In the genomic region with DNA sequence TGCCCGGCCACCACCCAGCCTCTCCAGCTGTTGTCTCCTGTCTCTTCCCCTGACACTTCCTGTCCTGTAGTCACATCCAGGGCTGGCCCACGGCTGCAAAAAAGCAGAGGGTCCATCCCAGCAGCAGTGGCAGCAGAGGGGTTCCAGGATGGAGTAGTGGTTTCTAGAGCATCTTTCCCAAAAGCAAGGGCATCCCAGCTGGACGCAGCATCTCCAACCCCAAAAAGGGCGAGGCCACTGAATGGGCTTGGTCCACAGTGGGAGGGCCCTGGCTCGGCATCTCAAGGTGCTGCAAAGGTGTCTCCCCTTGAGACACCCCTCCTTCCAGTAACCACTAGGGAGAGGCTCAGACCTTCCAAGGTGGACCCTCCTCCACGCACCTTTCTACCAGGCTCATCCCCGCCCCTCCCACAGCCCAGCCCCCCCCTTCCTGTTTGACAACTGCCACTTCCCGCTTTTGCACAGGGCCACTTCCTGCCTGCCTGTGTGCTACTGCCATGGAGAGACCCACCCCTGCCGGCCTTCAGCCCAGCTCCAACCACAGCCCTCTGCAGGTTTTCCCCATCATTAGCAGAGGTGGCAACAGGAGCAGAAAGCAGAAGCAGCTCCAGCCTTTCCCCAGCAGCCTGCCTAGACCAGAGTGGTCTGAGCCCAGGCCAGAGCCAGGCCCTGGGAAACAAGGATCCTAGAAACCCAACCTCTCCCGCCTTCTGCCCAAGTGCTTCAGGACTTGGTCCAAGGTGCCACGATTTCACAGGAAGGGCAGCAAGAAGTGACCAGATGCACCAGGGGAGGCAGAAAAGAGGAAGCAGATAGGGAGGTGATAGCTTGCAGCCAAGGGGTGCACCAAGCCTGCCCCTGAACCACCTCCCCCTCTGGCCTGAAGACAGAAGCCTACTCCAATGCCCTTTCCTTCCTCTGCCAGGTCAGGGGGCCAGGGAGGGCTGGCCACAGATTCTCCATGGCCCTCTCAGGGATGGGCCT, we compare ENCODE assay signal across 1 cellular context.
TF ChIP-seq lines count a peak whose summit lies in the region.

No MANE protein-coding gene starts in this region.

TF ChIP-seq in SK-N-SH, 30 proteins besides CTCF, POLR2A, EP300 and RAD21:
- TF ChIP-seq, protein P1, sequence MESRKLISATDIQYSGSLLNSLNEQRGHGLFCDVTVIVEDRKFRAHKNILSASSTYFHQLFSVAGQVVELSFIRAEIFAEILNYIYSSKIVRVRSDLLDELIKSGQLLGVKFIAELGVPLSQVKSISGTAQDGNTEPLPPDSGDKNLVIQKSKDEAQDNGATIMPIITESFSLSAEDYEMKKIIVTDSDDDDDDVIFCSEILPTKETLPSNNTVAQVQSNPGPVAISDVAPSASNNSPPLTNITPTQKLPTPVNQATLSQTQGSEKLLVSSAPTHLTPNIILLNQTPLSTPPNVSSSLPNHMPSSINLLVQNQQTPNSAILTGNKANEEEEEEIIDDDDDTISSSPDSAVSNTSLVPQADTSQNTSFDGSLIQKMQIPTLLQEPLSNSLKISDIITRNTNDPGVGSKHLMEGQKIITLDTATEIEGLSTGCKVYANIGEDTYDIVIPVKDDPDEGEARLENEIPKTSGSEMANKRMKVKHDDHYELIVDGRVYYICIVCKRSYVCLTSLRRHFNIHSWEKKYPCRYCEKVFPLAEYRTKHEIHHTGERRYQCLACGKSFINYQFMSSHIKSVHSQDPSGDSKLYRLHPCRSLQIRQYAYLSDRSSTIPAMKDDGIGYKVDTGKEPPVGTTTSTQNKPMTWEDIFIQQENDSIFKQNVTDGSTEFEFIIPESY (IDR thresholded peaks at IDR 0.05; ENCODE audit: borderline replicate concordance, low read depth) = no peak
- TF ChIP-seq FOSL2 (IDR thresholded peaks at IDR 0.05; ENCODE audit: borderline replicate concordance, low read depth) (no peak), TAF1 (IDR thresholded peaks at IDR 0.05; ENCODE audit: borderline replicate concordance, low read depth, low read length) (no peak), MXI1 (IDR thresholded peaks at IDR 0.05; ENCODE audit: low read depth, low read length) (no peak), TEAD4 (IDR thresholded peaks at IDR 0.05; ENCODE audit: borderline replicate concordance, insufficient read depth) (no peak), SIN3A (IDR thresholded peaks at IDR 0.05; ENCODE audit: borderline replicate concordance, low read depth, low read length) (no peak), FOXM1 (IDR thresholded peaks at IDR 0.05; ENCODE audit: low read depth) (no peak), NRF1 (IDR thresholded peaks at IDR 0.05; ENCODE audit: low read depth, low read length) (no peak), YY1 (IDR thresholded peaks at IDR 0.05; ENCODE audit: low read depth) (no peak), RFX5 (IDR thresholded peaks at IDR 0.05; ENCODE audit: low read length) (no peak), POLR2AphosphoS5 (IDR thresholded peaks at IDR 0.05; ENCODE audit: low read depth, low read length) (no peak), EZH2phosphoT487 (IDR thresholded peaks at IDR 0.05; ENCODE audit: borderline replicate concordance, low read depth) (no peak), SMC3 (IDR thresholded peaks at IDR 0.05; ENCODE audit: low read depth, low read length) (no peak), FOXJ3 (CRISPR knock-in tag; IDR thresholded peaks at IDR 0.05) (no peak), MEF2A (IDR thresholded peaks at IDR 0.05; ENCODE audit: borderline replicate concordance, low read depth) (no peak), GABPA (IDR thresholded peaks at IDR 0.05; ENCODE audit: low read depth) (no peak)
- TF ChIP-seq, protein P2, sequence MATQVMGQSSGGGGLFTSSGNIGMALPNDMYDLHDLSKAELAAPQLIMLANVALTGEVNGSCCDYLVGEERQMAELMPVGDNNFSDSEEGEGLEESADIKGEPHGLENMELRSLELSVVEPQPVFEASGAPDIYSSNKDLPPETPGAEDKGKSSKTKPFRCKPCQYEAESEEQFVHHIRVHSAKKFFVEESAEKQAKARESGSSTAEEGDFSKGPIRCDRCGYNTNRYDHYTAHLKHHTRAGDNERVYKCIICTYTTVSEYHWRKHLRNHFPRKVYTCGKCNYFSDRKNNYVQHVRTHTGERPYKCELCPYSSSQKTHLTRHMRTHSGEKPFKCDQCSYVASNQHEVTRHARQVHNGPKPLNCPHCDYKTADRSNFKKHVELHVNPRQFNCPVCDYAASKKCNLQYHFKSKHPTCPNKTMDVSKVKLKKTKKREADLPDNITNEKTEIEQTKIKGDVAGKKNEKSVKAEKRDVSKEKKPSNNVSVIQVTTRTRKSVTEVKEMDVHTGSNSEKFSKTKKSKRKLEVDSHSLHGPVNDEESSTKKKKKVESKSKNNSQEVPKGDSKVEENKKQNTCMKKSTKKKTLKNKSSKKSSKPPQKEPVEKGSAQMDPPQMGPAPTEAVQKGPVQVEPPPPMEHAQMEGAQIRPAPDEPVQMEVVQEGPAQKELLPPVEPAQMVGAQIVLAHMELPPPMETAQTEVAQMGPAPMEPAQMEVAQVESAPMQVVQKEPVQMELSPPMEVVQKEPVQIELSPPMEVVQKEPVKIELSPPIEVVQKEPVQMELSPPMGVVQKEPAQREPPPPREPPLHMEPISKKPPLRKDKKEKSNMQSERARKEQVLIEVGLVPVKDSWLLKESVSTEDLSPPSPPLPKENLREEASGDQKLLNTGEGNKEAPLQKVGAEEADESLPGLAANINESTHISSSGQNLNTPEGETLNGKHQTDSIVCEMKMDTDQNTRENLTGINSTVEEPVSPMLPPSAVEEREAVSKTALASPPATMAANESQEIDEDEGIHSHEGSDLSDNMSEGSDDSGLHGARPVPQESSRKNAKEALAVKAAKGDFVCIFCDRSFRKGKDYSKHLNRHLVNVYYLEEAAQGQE (IDR thresholded peaks at IDR 0.05; ENCODE audit: low read depth, low read length) = no peak
- TF ChIP-seq, protein P3, sequence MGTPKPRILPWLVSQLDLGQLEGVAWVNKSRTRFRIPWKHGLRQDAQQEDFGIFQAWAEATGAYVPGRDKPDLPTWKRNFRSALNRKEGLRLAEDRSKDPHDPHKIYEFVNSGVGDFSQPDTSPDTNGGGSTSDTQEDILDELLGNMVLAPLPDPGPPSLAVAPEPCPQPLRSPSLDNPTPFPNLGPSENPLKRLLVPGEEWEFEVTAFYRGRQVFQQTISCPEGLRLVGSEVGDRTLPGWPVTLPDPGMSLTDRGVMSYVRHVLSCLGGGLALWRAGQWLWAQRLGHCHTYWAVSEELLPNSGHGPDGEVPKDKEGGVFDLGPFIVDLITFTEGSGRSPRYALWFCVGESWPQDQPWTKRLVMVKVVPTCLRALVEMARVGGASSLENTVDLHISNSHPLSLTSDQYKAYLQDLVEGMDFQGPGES (IDR thresholded peaks at IDR 0.05; ENCODE audit: low read depth, low read length) = no peak
